8 cellular contexts compared by ENCODE assay signal in the genomic region with DNA sequence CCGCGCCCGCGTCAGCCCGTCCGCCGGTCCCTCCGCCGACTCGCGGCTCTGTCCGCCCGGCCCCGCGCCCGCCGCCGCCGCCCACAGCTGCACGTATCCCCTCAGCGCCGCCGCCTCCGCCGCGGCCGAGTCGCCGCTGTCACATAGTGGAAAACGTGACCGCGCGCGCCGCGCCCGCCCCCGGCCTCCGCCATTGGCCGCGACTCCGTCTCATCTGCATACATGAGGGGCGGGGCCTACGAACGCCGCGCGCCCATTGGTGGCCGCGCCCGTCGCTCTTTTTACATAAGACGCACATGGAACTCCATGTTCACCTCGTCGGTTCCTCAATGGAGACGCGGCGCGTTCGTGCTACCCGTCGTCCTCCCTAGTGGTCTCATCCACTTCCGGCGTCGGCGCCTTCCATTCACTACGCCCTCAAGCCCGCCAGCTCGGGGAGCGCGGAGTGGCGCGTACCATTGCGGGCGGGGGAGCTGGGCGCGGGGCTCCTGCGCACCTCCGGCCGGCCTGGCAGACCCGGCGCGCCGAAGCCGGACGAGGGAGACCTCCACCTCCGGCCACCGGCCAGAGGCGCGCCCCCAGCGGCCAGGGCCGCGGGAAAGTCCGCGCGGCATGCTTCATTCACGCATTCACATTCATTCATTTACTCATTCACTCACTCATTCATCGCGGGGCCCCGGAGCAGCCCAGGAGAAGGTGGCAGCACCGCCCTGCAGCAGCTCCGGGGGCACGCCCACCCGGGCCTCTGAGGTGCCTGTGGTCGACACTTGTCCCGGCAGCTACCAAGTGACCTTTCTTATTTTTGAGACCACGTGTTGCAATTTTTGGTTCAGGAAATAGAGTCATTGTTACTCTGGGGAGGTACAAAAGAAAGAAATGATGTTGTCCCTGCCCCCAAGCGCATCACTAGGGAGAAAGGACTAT. TPM values are rescaled to one million over a fixed set of nuclear protein-coding genes. Genes with fewer than 3 reads are reported as not detected.
DNase-seq lines count a peak whose midpoint lies in the region; ATAC-seq, FAIRE-seq and TF ChIP-seq lines count a peak whose summit lies in the region.

No MANE protein-coding gene starts in this region.

- WGBS in prostate gland: under 1% methylated on average over 105 of the region's 108 CpGs

- intact Hi-C loops in left ventricle myocardium inferior (cut with micrococcal nuclease) (no loop called here), prostate gland (cut with DNase I) (loop anchor here (5.0 kb wide), 1 partner anchor 438 kb away; no protein-coding TSS in a partner anchor)

- peak; percentile 58; the same call in 1 of the 2 replicates for TF ChIP-seq POLR2A in GM12891 (IDR thresholded peaks at IDR 0.05; ENCODE audit: low read depth, low read length)
- peak; percentile 85 for TF ChIP-seq POLR2A in prostate gland (IDR thresholded peaks at IDR 0.05)

- FAIRE-seq in GM12891 (lab: Jason Lieb, UNC): peak; percentile 99
- FAIRE-seq in urothelium cell line (lab: Jason Lieb, UNC): peak; percentile 48

- no peaks in the 10 kb centered on the region for H3K27me3 ChIP-seq in left ventricle myocardium inferior (ENCODE audit: low read depth)
- H3K27me3 ChIP-seq in prostate gland (replicated peaks; ENCODE audit: insufficient read depth): no peaks in the 10 kb centered on the region

- H3K9me3 ChIP-seq in left ventricle myocardium inferior (replicated peaks) (no peaks in the 10 kb centered on the region), prostate gland (no peaks in the 10 kb centered on the region)

- H3K4me3 ChIP-seq in left ventricle myocardium inferior (peak overlapping the region; percentile 90), prostate gland (peak overlapping the region; percentile 72 to 83)

- H3K4me1 ChIP-seq in left ventricle myocardium inferior (peaks cover 67% of the 10 kb centered on the region), prostate gland (replicated peaks) (peaks cover 38% of the 10 kb centered on the region)

- DNase-seq in GM12891 (ENCODE audit: insufficient read length, low spot score) (peak; percentile 93), NCI-H1436 (lab: John Stamatoyannopoulos, UW) (peak; percentile 98), T follicular helper cell (ENCODE audit: low read depth) (peak; percentile 96), amniotic epithelial cell (ENCODE audit: low read depth) (peak; percentile 96), left ventricle myocardium inferior (peak; percentile 98), prostate gland (ENCODE audit: low spot score) (peak; percentile 99), urothelium cell line (ENCODE audit: low spot score) (peak; percentile 94)

- H3K36me3 ChIP-seq in left ventricle myocardium inferior (no peaks in the 10 kb centered on the region), prostate gland (no peaks in the 10 kb centered on the region)

- H3K27ac ChIP-seq in left ventricle myocardium inferior (replicated peaks) (peak overlapping the region; percentile 87), prostate gland (peak overlapping the region; percentile 95 to 96)

- ATAC-seq in HG02840 (IDR thresholded peaks at IDR 0.05; ENCODE audit: low FRiP score, unreplicated experiment): peak; percentile 93

- TF ChIP-seq CTCF in left ventricle myocardium inferior (IDR thresholded peaks at IDR 0.05; ENCODE audit: borderline replicate concordance) (peak; percentile 51), prostate gland (IDR thresholded peaks at IDR 0.05) (peak in 2 of 4 experiments; percentile 38 to 45)

TF ChIP-seq in GM12891, 5 proteins besides CTCF, POLR2A, EP300 and RAD21:
- TF ChIP-seq POU2F2 (IDR thresholded peaks at IDR 0.05; ENCODE audit: low read depth, low read length) (peak; percentile 98), SPI1 (IDR thresholded peaks at IDR 0.05; ENCODE audit: low read depth, low read length) (no peak), POLR2AphosphoS5 (IDR thresholded peaks at IDR 0.05; ENCODE audit: low read depth, low read length) (peak; percentile 51; the same call in 1 of the 2 replicates), TAF1 (IDR thresholded peaks at IDR 0.05; ENCODE audit: low read depth, low read length) (peak; percentile 51; the same call in 1 of the 2 replicates), PAX5 (IDR thresholded peaks at IDR 0.05; ENCODE audit: insufficient read depth, low read length, severe bottlenecking) (no peak)

RNA-seq across cellular contexts. Expression of gene PER2, which starts 0.5 kb away (rescaled TPM):
- 2.0 TPM for polyA plus RNA-seq in GM12891 (2012; ENCODE audit: low read depth, missing spikeins)
- 3.4 TPM for total RNA-seq in left ventricle myocardium inferior
- 10 to 100 TPM; 24.0 to 53.1 TPM for total RNA-seq in prostate gland

RNA-seq across cellular contexts. Expression of gene TRAF3IP1, which starts 31.4 kb away (rescaled TPM):
- polyA plus RNA-seq in GM12891 (2012; ENCODE audit: low read depth, missing spikeins): 3.3 TPM
- 14.6 TPM for total RNA-seq in left ventricle myocardium inferior
- 10 to 100 TPM; 14.4 to 18.5 TPM for total RNA-seq in prostate gland

RNA-seq across cellular contexts. Expression of gene HES6, which starts 49.1 kb away (rescaled TPM):
- polyA plus RNA-seq in GM12891 (2012; ENCODE audit: low read depth, missing spikeins): 0.56 TPM
- total RNA-seq in left ventricle myocardium inferior (2.7 TPM), prostate gland (10 to 100 TPM in 1 of 2 donors, 1 to 10 TPM in 1; 2.9 to 17.7 TPM)

Comparison
In these comparisons a context has a peak if more than half of its experiments do, and no peak if none do; other contexts are left out.
1. Peak in every context shown above with its lines: DNase-seq, ATAC-seq, H3K4me3 ChIP-seq and H3K27ac ChIP-seq.